9 cellular contexts compared by ENCODE assay signal in genomic region chr20:49724637-49725606, GRCh38. TPM values are rescaled to one million over a fixed set of nuclear protein-coding genes. Genes with fewer than 3 reads are reported as not detected.
DNase-seq lines count a peak whose midpoint lies in the region; ATAC-seq, FAIRE-seq and TF ChIP-seq lines count a peak whose summit lies in the region.
"Had no signal": no experiment of that assay in that cellular context is flagged by ENCODE, and none has a peak within 500 bp of the region (broad histone marks: within the 10 kb centered on the region; RNA-seq: fewer than 3 reads in every experiment).

No MANE protein-coding gene starts in this region.

- TF ChIP-seq POLR2A in tibial nerve (IDR thresholded peaks at IDR 0.05): no peak

- peaks cover 10% of the 10 kb centered on the region for H3K4me1 Mint-ChIP-seq in activated CD4-positive, alpha-beta T cell treated with anti-CD3 and anti-CD28 coated beads for 36 hours

- H3K27me3 ChIP-seq in adipocyte (replicated peaks; ENCODE audit: control insufficient read depth, insufficient read depth, low read length): no peaks in the 10 kb centered on the region
- no peaks in the 10 kb centered on the region for H3K27me3 ChIP-seq in keratinocyte (ENCODE audit: control insufficient read depth, extremely low read depth, insufficient read depth, low read length)
- H3K27me3 ChIP-seq in tibial nerve: no peaks in the 10 kb centered on the region

- H3K9ac ChIP-seq in adipocyte (ENCODE audit: low read length): peak overlapping the region; percentile 35
- no peak overlapping the region for H3K9ac ChIP-seq in keratinocyte (ENCODE audit: control insufficient read depth, extremely low read depth, insufficient read depth, low read length)

- H3K4me2 ChIP-seq in keratinocyte (ENCODE audit: control insufficient read depth, extremely low read depth, insufficient read depth, low read depth, low read length): peak overlapping the region; percentile 10

- no peaks in the 10 kb centered on the region for H3K27me3 Mint-ChIP-seq in activated CD4-positive, alpha-beta T cell treated with anti-CD3 and anti-CD28 coated beads for 36 hours

- H3K4me1 ChIP-seq in adipocyte (ENCODE audit: control insufficient read depth, insufficient read depth, low read length) (peaks cover 26% of the 10 kb centered on the region), keratinocyte (ENCODE audit: control insufficient read depth, extremely low read depth, insufficient read depth, low read length) (no peaks in the 10 kb centered on the region), tibial nerve (peaks cover 0 to 16% (median 4%) of the 10 kb centered on the region in 4 donors)

- H3K79me2 ChIP-seq in keratinocyte (ENCODE audit: control insufficient read depth, insufficient read depth, low read length): no peaks in the 10 kb centered on the region

- peak overlapping the region; percentile 65 for H3K4me3 ChIP-seq in adipocyte (ENCODE audit: low read length)
- no peak overlapping the region for H3K4me3 ChIP-seq in keratinocyte (ENCODE audit: control insufficient read depth in 2 of 3, extremely low read depth in 1 of 3, insufficient read depth in 2 of 3, low read depth in 1 of 3, low read length in 3 of 3)
- H3K4me3 ChIP-seq in tibial nerve: no peak overlapping the region

- H3K27ac Mint-ChIP-seq in activated CD4-positive, alpha-beta T cell treated with anti-CD3 and anti-CD28 coated beads for 36 hours: no peak overlapping the region

- H3K36me3 Mint-ChIP-seq in activated CD4-positive, alpha-beta T cell treated with anti-CD3 and anti-CD28 coated beads for 36 hours (ENCODE audit: low read depth): no peaks in the 10 kb centered on the region

- POLR2A ChIA-PET in activated CD4-positive, alpha-beta T cell treated with anti-CD3 and anti-CD28 coated beads for 36 hours (lab: Charles Lee): no interaction called here

- H3K9me3 ChIP-seq in adipocyte (ENCODE audit: control insufficient read depth, low read length) (peaks cover 4% of the 10 kb centered on the region), keratinocyte (ENCODE audit: control insufficient read depth, low read depth, low read length) (no peaks in the 10 kb centered on the region), tibial nerve (no peaks in the 10 kb centered on the region)

- ATAC-seq in activated CD4-positive, alpha-beta T cell treated with anti-CD3 and anti-CD28 coated beads for 36 hours: peak; percentile 42
- ATAC-seq in HG03354 (IDR thresholded peaks at IDR 0.05; ENCODE audit: poor library complexity, severe bottlenecking, unreplicated experiment): no peak

- FAIRE-seq in keratinocyte (lab: Jason Lieb, UNC): no peak

- peak in 1 of 2 donors; percentile 70 for TF ChIP-seq EP300 in tibial nerve (IDR thresholded peaks at IDR 0.05)

- 48 to 49% methylated on average over 11 of the region's 11 CpGs for WGBS in tibial nerve, 2 donors

- H3K4me3 Mint-ChIP-seq in activated CD4-positive, alpha-beta T cell treated with anti-CD3 and anti-CD28 coated beads for 36 hours: no peak overlapping the region

- H3K9me1 ChIP-seq in keratinocyte (ENCODE audit: control insufficient read depth, extremely low read depth, insufficient read depth, low read length): no peaks in the 10 kb centered on the region

- no peaks in the 10 kb centered on the region for H3K36me3 ChIP-seq in adipocyte (ENCODE audit: control insufficient read depth, insufficient read depth, low read length, severe bottlenecking)
- H3K36me3 ChIP-seq in keratinocyte (ENCODE audit: control insufficient read depth in 2 of 2, extremely low read depth in 1 of 2, insufficient read depth in 2 of 2, low read length in 2 of 2): no peaks in the 10 kb centered on the region
- no peaks in the 10 kb centered on the region for H3K36me3 ChIP-seq in tibial nerve

- DNase-seq in activated CD4-positive, alpha-beta T cell treated with anti-CD3 and anti-CD28 coated beads for 36 hours: peak; percentile 17
- no peak for DNase-seq in activated CD4-positive, alpha-beta T cell treated with anti-CD3 and anti-CD28 coated beads for 4 hours
- DNase-seq in adipocyte (ENCODE audit: low read depth) (peak; percentile 77), keratinocyte (ENCODE audit: low read depth, low spot score) (no peak), tibial nerve (ENCODE audit: low spot score in 2 of 2) (peak; percentile 26 to 55), NCI-H1105 treated with DMSO at 0.1 percent for 48 hours (lab: John Stamatoyannopoulos, UW) (no peak)
- DNase-seq in activated CD4-positive, CD25-positive, alpha-beta regulatory T cell treated with anti-CD3 and anti-CD28 coated beads, Interleukin-2, amount 50 U/mL, for 72 hours: no peak

- no peaks in the 10 kb centered on the region for H4K20me1 ChIP-seq in keratinocyte (ENCODE audit: control insufficient read depth, extremely low read depth, insufficient read depth, low read length)

- H3K27ac ChIP-seq in keratinocyte (ENCODE audit: control insufficient read depth, insufficient read depth, low read length): no peak overlapping the region
- H3K27ac ChIP-seq in tibial nerve: peak overlapping the region in 2 of 4 donors; percentile 73 to 79
- H3K27ac ChIP-seq: C4-2B had no signal

- peak overlapping the region; percentile 30 for H2AFZ ChIP-seq in keratinocyte (ENCODE audit: control insufficient read depth, low read length)

- CTCF ChIA-PET in activated CD4-positive, alpha-beta T cell treated with anti-CD3 and anti-CD28 coated beads for 36 hours (lab: Charles Lee): interaction anchor here (0.5 to 1.4 kb wide), 7 partner anchors 15 to 183 kb away, joined by 3 to 6 read pairs (median 3); no protein-coding TSS in a partner anchor

- no peak for TF ChIP-seq CTCF in keratinocyte (optimal IDR thresholded peaks at IDR 0.05 in 1 of 3, IDR thresholded peaks at IDR 0.05 in 1 of 3, conservative IDR thresholded peaks at IDR 0.05 in 1 of 3; ENCODE audit: extremely low read depth in 1 of 3, insufficient read depth in 2 of 3, low read length in 3 of 3)
- no peak for TF ChIP-seq CTCF in tibial nerve (IDR thresholded peaks at IDR 0.05)

- dilution Hi-C loops in keratinocyte (cut with MboI; ENCODE audit: extremely low pct_ligation_motif_present, low sequenced_read_pairs): no loop called here

- intact Hi-C loops in activated CD4-positive, alpha-beta T cell treated with anti-CD3 and anti-CD28 coated beads for 36 hours (cut with DNase I, micrococcal nuclease): no loop called here

- no peaks in the 10 kb centered on the region for H3K9me3 Mint-ChIP-seq in activated CD4-positive, alpha-beta T cell treated with anti-CD3 and anti-CD28 coated beads for 36 hours (ENCODE audit: low read depth)

RNA-seq across cellular contexts. Expression of gene B4GALT5, which starts 11.2 kb away (rescaled TPM):
- 10 to 100 TPM; 18.6 to 19.6 TPM for total RNA-seq in activated CD4-positive, alpha-beta T cell treated with anti-CD3 and anti-CD28 coated beads for 36 hours
- polyA plus RNA-seq in keratinocyte: 20.1 to 27.8 TPM (median 23.5 TPM) in 3 replicates
- polyA plus RNA-seq in keratinocyte (2011; ENCODE audit: low read depth): 3.7 TPM
- polyA plus RNA-seq in keratinocyte (2011; cell fraction: cytosol; rRNA removed): 19.5 and 27.6 TPM in 2 replicates
- 24.8 and 27.3 TPM in 2 replicates for polyA plus RNA-seq in keratinocyte (2011; cell fraction: nucleus; rRNA removed)
- polyA plus RNA-seq in keratinocyte (2012; ENCODE audit: low replicate concordance): 9.1 and 16.7 TPM in 2 replicates
- polyA minus RNA-seq in keratinocyte: 21.8 to 23.9 TPM (median 23.2 TPM) in 3 replicates
- 21.5 TPM for polyA minus RNA-seq in keratinocyte (2011; cell fraction: cytosol; rRNA and poly(A)+ RNA removed)
- 15.6 and 26.1 TPM in 2 replicates for polyA minus RNA-seq in keratinocyte (2011; cell fraction: nucleus; rRNA and poly(A)+ RNA removed)
- 10 to 100 TPM; 13.6 to 25.2 (median 20.7) TPM for total RNA-seq in tibial nerve

Comparison
In these comparisons a context has a peak if more than half of its experiments do, and no peak if none do; other contexts are left out.
1. DNase-seq: peak in activated CD4-positive, alpha-beta T cell treated with anti-CD3 and anti-CD28 coated beads for 36 hours (single experiment), adipocyte (single experiment) and tibial nerve (2 of 2); none in activated CD4-positive, alpha-beta T cell treated with anti-CD3 and anti-CD28 coated beads for 4 hours (0 of 2), keratinocyte (single experiment), activated CD4-positive, CD25-positive, alpha-beta regulatory T cell treated with anti-CD3 and anti-CD28 coated beads, Interleukin-2, amount 50 U/mL, for 72 hours (single experiment) and NCI-H1105 treated with DMSO at 0.1 percent for 48 hours (single experiment).